22 cellular contexts compared by ENCODE assay signal in genomic region chr7:157923903-157924630, GRCh38.
"Had no signal": no experiment of that assay in that cellular context is flagged by ENCODE, and none has a peak within 500 bp of the region (broad histone marks: within the 10 kb centered on the region; RNA-seq: fewer than 3 reads in every experiment).

No MANE protein-coding gene starts in this region.

- H3K9me2 ChIP-seq: SK-N-SH had no signal

- H3K9ac ChIP-seq: SK-N-SH had no signal

- H3K4me1 ChIP-seq: Peyer's patch, SJCRH30 had no signal

- H3K4me3 ChIP-seq: cardiac muscle cell, K562, Peyer's patch, SJCRH30 had no signal

- H3K27me3 ChIP-seq: brain microvascular endothelial cell, cardiac muscle cell, Peyer's patch had no signal

- DNase-seq: activated CD4-positive, alpha-beta memory T cell treated with anti-CD3 and anti-CD28 coated beads, Interleukin-2, amount 10 ng/mL, durations not matched to agents 7 days and 5 days; activated CD4-positive, alpha-beta T cell treated with anti-CD3 and anti-CD28 coated beads, Interleukin-2, amount 50 U/mL, for 1 hour; activated CD4-positive, CD25-positive, alpha-beta regulatory T cell; activated CD8-positive, alpha-beta memory T cell treated with anti-CD3 and anti-CD28 coated beads, Interleukin-2, amount 50 U/mL, for 48 hours; activated effector memory CD4-positive, alpha-beta T cell treated with Interleukin-2 at 50 U/mL for 16 hours; activated naive CD4-positive, alpha-beta T cell treated with Interleukin-2 at 50 U/mL for 16 hours; activated T-cell treated with anti-CD3 and anti-CD28 coated beads, Interleukin-2, amount 50 U/mL, for 1 hour; amygdala; brain microvascular endothelial cell; Kasumi-1; NCI-H510A treated with DMSO at 0.1 percent for 48 hours; NK-92 treated with Interleukin-12 subunit alpha and Interleukin-12 subunit beta, amount 100 ng/mL, for 24 hours; Peyer's patch; Right ventricle myocardium superior; SJCRH30; SK-N-SH; T-helper 1 cell had no signal

- H3K27ac Mint-ChIP-seq: activated CD4-positive, alpha-beta memory T cell treated with anti-CD3 and anti-CD28 coated beads, Interleukin-2, amount 10 ng/mL, durations not matched to agents 7 days and 5 days; activated naive CD8-positive, alpha-beta T cell had no signal

- H3K4me2 ChIP-seq: SK-N-SH had no signal

- H3K36me3 ChIP-seq: brain microvascular endothelial cell, cardiac muscle cell, Peyer's patch, SJCRH30 had no signal

- ATAC-seq: K562 had no signal

- H3K36me3 Mint-ChIP-seq: activated naive CD8-positive, alpha-beta T cell had no signal

- H3K9me3 ChIP-seq: SJCRH30 had no signal

- H3K4me3 Mint-ChIP-seq: activated CD4-positive, alpha-beta memory T cell treated with anti-CD3 and anti-CD28 coated beads, Interleukin-2, amount 10 ng/mL, durations not matched to agents 7 days and 5 days; activated naive CD8-positive, alpha-beta T cell had no signal

- H3K27me3 Mint-ChIP-seq: activated CD4-positive, alpha-beta memory T cell treated with anti-CD3 and anti-CD28 coated beads, Interleukin-2, amount 10 ng/mL, durations not matched to agents 7 days and 5 days; activated naive CD8-positive, alpha-beta T cell had no signal

- H3K27ac ChIP-seq: brain microvascular endothelial cell, cardiac muscle cell, Peyer's patch, RWPE1, SJCRH30, VCaP had no signal
